Comparison of ENCODE assay signal across 10 cellular contexts in the genomic region with DNA sequence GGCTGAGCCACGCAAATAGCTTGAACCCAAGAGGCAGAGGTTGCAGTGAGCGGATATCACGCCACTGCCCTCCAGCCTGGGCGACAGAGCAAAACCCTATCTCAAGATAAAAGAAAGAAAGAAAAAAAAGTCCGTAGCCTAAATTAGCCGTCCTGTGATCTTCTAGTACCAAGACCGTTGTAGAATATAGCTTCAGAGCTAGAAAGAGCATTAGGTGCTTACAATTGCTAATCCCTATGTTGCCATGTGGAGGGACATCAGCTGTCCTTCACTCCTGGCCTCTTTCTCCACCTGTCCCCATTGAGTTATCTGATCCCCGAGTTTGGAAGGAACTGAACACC. TPM values are rescaled to one million over a fixed set of nuclear protein-coding genes. Genes with fewer than 3 reads are reported as not detected.
A peak's percentile ranks its signal among the peaks of the same experiment; 100 is the strongest.
DNase-seq lines count a peak whose midpoint lies in the region; ATAC-seq, FAIRE-seq and TF ChIP-seq lines count a peak whose summit lies in the region.
"Had no signal": no experiment of that assay in that cellular context is flagged by ENCODE, and none has a peak within 500 bp of the region (broad histone marks: within the 10 kb centered on the region; RNA-seq: fewer than 3 reads in every experiment).

No MANE protein-coding gene starts in this region.

- intact Hi-C loops in endothelial cell of umbilical vein (cut with micrococcal nuclease), result no loop called here
- intact Hi-C loops in transverse colon (cut with DNase I; ENCODE audit: low total_unique reads), result no loop called here

- POLR2A ChIA-PET in endothelial cell of umbilical vein (lab: Charles Lee), result no interaction called here

- BruUV-seq in endothelial cell of umbilical vein (replicated peaks; lab: Mats Ljungman, UMichigan), result no TSS peak

- peak overlapping the region; percentile 26 for H3K4me3 Mint-ChIP-seq in activated naive CD4-positive, alpha-beta T cell treated with anti-CD3 and anti-CD28 coated beads, Interleukin-2, amount 50 U/mL, for 24 hours

- H3K9me1 ChIP-seq in endothelial cell of umbilical vein (replicated peaks; ENCODE audit: control insufficient read depth, extremely low read depth, insufficient read depth, low read length), result no peaks in the 10 kb centered on the region

- H3K79me2 ChIP-seq in endothelial cell of umbilical vein (ENCODE audit: control insufficient read depth, insufficient read depth, low read length), result peaks cover 13% of the 10 kb centered on the region

- H4K20me1 ChIP-seq in endothelial cell of umbilical vein (replicated peaks; ENCODE audit: control insufficient read depth, extremely low read depth, insufficient read depth, low read length), result no peaks in the 10 kb centered on the region

- CTCF ChIA-PET in endothelial cell of umbilical vein (lab: Charles Lee), result interaction anchor here (1.2 to 4.7 kb wide), 6 partner anchors 10 to 167 kb away, joined by 3 to 27 read pairs (median 9); a partner anchor contains a TSS

- H3K4me2 ChIP-seq in endothelial cell of umbilical vein (ENCODE audit: insufficient read depth, low read length), result peak overlapping the region; percentile 5

- H3K27me3 ChIP-seq in endothelial cell of umbilical vein (ENCODE audit: control insufficient read depth in 2 of 2, insufficient read depth in 2 of 2, low read length in 2 of 2) (no peaks in the 10 kb centered on the region), transverse colon (no peaks in the 10 kb centered on the region)
- H3K27me3 ChIP-seq: adrenal gland had no signal

- no peaks in the 10 kb centered on the region for H3K36me3 Mint-ChIP-seq in activated naive CD4-positive, alpha-beta T cell treated with anti-CD3 and anti-CD28 coated beads, Interleukin-2, amount 50 U/mL, for 24 hours
- H3K36me3 Mint-ChIP-seq in activated naive CD4-positive, alpha-beta T cell treated with anti-CD3 and anti-CD28 coated beads, Interleukin-2, amount 50 U/mL, for 72 hours, result peaks cover 12 to 22% of the 10 kb centered on the region in 2 donors

- in situ Hi-C loops in transverse colon (cut with MboI; ENCODE audit: low pct_ligation_motif_present in 1 of 4, low pct_unique_long_range_greater_than_20kb in 1 of 4, low sequenced_read_pairs in 3 of 4), result no loop called here

- peaks cover 10% of the 10 kb centered on the region for H3K4me1 Mint-ChIP-seq in activated naive CD4-positive, alpha-beta T cell treated with anti-CD3 and anti-CD28 coated beads, Interleukin-2, amount 50 U/mL, for 24 hours

- no peak for DNase-seq in activated naive CD4-positive, alpha-beta T cell treated with anti-CD3 and anti-CD28 coated beads, Interleukin-2, amount 50 U/mL, for 72 hours (ENCODE audit: low spot score in 2 of 2)
- DNase-seq in OCI-M1 (lab: John Stamatoyannopoulos, UW) (peak; percentile 24), endothelial cell of umbilical vein (ENCODE audit: low read depth, low spot score) (no peak), transverse colon (no peak), globus pallidus (ENCODE audit: low spot score) (no peak)
- DNase-seq in stimulated activated naive CD4-positive, alpha-beta T cell treated with Interleukin-2 at 50 U/mL for 16 hours (lab: John Stamatoyannopoulos, UW), result no peak
- DNase-seq in activated CD4-positive, CD25-positive, alpha-beta regulatory T cell treated with anti-CD3 and anti-CD28 coated beads, Interleukin-2, amount 50 U/mL, for 72 hours, result no peak
- DNase-seq: DMS 273 treated with DMSO at 0.1 percent for 48 hours had no signal

- H3K36me3 ChIP-seq in endothelial cell of umbilical vein (ENCODE audit: control insufficient read depth in 2 of 2, extremely low read depth in 1 of 2, insufficient read depth in 2 of 2, low read length in 2 of 2) (no peaks in the 10 kb centered on the region), transverse colon (no peaks in the 10 kb centered on the region)
- H3K36me3 ChIP-seq: adrenal gland had no signal

- 50 to 51% methylated on average over 2 to 8 of the region's 8 CpGs for WGBS in transverse colon (ENCODE audit: low coverage in 1 of 2), 2 donors

- dilution Hi-C loops in endothelial cell of umbilical vein (cut with MboI; ENCODE audit: extremely low pct_ligation_motif_present, low sequenced_read_pairs), result no loop called here

- H3K4me1 ChIP-seq in endothelial cell of umbilical vein (ENCODE audit: control insufficient read depth, extremely low read depth, insufficient read depth, low read length) (peaks cover 8% of the 10 kb centered on the region), transverse colon (peaks cover 0 to 20% (median 5%) of the 10 kb centered on the region in 4 donors)
- H3K4me1 ChIP-seq: adrenal gland had no signal

- FAIRE-seq in endothelial cell of umbilical vein (lab: Jason Lieb, UNC), result no peak

- no peak for TF ChIP-seq POLR2A in endothelial cell of umbilical vein (IDR thresholded peaks at IDR 0.05; ENCODE audit: low read depth, low read length)
- TF ChIP-seq POLR2A in transverse colon (IDR thresholded peaks at IDR 0.05), result no peak

- H3K27ac ChIP-seq in endothelial cell of umbilical vein (ENCODE audit: insufficient read depth, low read depth, low read length), result no peak overlapping the region
- H3K27ac ChIP-seq in transverse colon, result peak overlapping the region in 3 of 4 donors; percentile 71 to 79 (median 76)
- H3K27ac ChIP-seq: adrenal gland had no signal

- no peaks in the 10 kb centered on the region for H3K9me3 Mint-ChIP-seq in activated naive CD4-positive, alpha-beta T cell treated with anti-CD3 and anti-CD28 coated beads, Interleukin-2, amount 50 U/mL, for 24 hours
- H3K9me3 Mint-ChIP-seq in activated naive CD4-positive, alpha-beta T cell treated with anti-CD3 and anti-CD28 coated beads, Interleukin-2, amount 50 U/mL, for 72 hours, result no peaks in the 10 kb centered on the region

- H3K4me3 ChIP-seq in endothelial cell of umbilical vein (replicated peaks in 1 of 3; ENCODE audit: insufficient read depth in 1 of 3, low read depth in 1 of 3, low read length in 3 of 3), result no peak overlapping the region
- peak overlapping the region in 3 of 4 donors; percentile 70 to 77 (median 71) for H3K4me3 ChIP-seq in transverse colon

- ATAC-seq in activated naive CD4-positive, alpha-beta T cell treated with anti-CD3 and anti-CD28 coated beads, Interleukin-2, amount 50 U/mL, for 72 hours, result no peak

- H2AFZ ChIP-seq in endothelial cell of umbilical vein (ENCODE audit: low read depth, low read length), result no peak overlapping the region

- no peak overlapping the region for H3K9ac ChIP-seq in endothelial cell of umbilical vein (replicated peaks; ENCODE audit: extremely low read depth, insufficient read depth, low read length)

- no peaks in the 10 kb centered on the region for H3K27me3 Mint-ChIP-seq in activated naive CD4-positive, alpha-beta T cell treated with anti-CD3 and anti-CD28 coated beads, Interleukin-2, amount 50 U/mL, for 24 hours

- no peak for TF ChIP-seq EP300 in transverse colon (IDR thresholded peaks at IDR 0.05; ENCODE audit: low read depth)

- H3K9me3 ChIP-seq in endothelial cell of umbilical vein (replicated peaks; ENCODE audit: control insufficient read depth, insufficient read depth, low read length) (no peaks in the 10 kb centered on the region), transverse colon (no peaks in the 10 kb centered on the region)
- H3K9me3 ChIP-seq: adrenal gland had no signal

- no peak overlapping the region for H3K27ac Mint-ChIP-seq in activated naive CD4-positive, alpha-beta T cell treated with anti-CD3 and anti-CD28 coated beads, Interleukin-2, amount 50 U/mL, for 24 hours
- H3K27ac Mint-ChIP-seq in activated naive CD4-positive, alpha-beta T cell treated with anti-CD3 and anti-CD28 coated beads, Interleukin-2, amount 50 U/mL, for 72 hours, result peak overlapping the region in 1 of 2 donors; percentile 98

- TF ChIP-seq CTCF in endothelial cell of umbilical vein (IDR thresholded peaks at IDR 0.05; ENCODE audit: extremely low read depth in 1 of 2, insufficient read depth in 1 of 2, low read depth in 1 of 2, low read length in 2 of 2), result no peak
- TF ChIP-seq CTCF in transverse colon (IDR thresholded peaks at IDR 0.05), result no peak

TF ChIP-seq in endothelial cell of umbilical vein, 7 proteins besides CTCF, POLR2A, EP300 and RAD21 (continues in another document):
- TF ChIP-seq EZH2 (IDR thresholded peaks at IDR 0.05; ENCODE audit: borderline replicate concordance, low read depth, low read length, severe bottlenecking), result no peak
- TF ChIP-seq MYC (IDR thresholded peaks at IDR 0.05; ENCODE audit: low read depth, low read length), result no peak
- TF ChIP-seq, protein P1, sequence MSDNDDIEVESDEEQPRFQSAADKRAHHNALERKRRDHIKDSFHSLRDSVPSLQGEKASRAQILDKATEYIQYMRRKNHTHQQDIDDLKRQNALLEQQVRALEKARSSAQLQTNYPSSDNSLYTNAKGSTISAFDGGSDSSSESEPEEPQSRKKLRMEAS (IDR thresholded peaks at IDR 0.05; ENCODE audit: insufficient read depth, insufficient read length), result no peak
- no peak for TF ChIP-seq FOS (IDR thresholded peaks at IDR 0.05; ENCODE audit: borderline replicate concordance, insufficient read depth, low read length)
- no peak for TF ChIP-seq GATA2 (IDR thresholded peaks at IDR 0.05; ENCODE audit: insufficient read depth, insufficient read length, low read depth, low read length)

RNA-seq across cellular contexts. Expression of a gene that starts 1.2 kb away (rescaled TPM):
- 100 to 1,000 TPM in 1 of 2 donors, 10 to 100 TPM in 1; 62.1 to 106 TPM for total RNA-seq in activated naive CD4-positive, alpha-beta T cell treated with anti-CD3 and anti-CD28 coated beads, Interleukin-2, amount 50 U/mL, for 72 hours
- total RNA-seq in endothelial cell of umbilical vein (52.0 and 53.2 TPM in 2 replicates), transverse colon (1 to 10 TPM in 2 of 4 donors, not detected in 2; 3.0 to 4.0 TPM)
- 36.6 and 37.0 TPM in 2 replicates for polyA plus RNA-seq in endothelial cell of umbilical vein
- 58.9 and 70.7 TPM in 2 replicates for polyA plus RNA-seq in endothelial cell of umbilical vein (2011; cell fraction: cytosol; rRNA removed)
- polyA plus RNA-seq in endothelial cell of umbilical vein (2011; cell fraction: nucleus; rRNA removed), result 19.4 and 24.3 TPM in 2 replicates
- 24.0 and 56.6 TPM in 2 replicates for polyA plus RNA-seq in endothelial cell of umbilical vein (2012)
- 12.5 and 14.9 TPM in 2 replicates for polyA minus RNA-seq in endothelial cell of umbilical vein
- 20.1 TPM for polyA minus RNA-seq in endothelial cell of umbilical vein (2011; cell fraction: cytosol; rRNA and poly(A)+ RNA removed)
- 5.3 and 7.8 TPM in 2 replicates for polyA minus RNA-seq in endothelial cell of umbilical vein (2011; cell fraction: nucleus; rRNA and poly(A)+ RNA removed)

RNA-seq across cellular contexts. Expression of a gene that starts 43.2 kb away (rescaled TPM):
- total RNA-seq in activated naive CD4-positive, alpha-beta T cell treated with anti-CD3 and anti-CD28 coated beads, Interleukin-2, amount 50 U/mL, for 72 hours, result 10 to 100 TPM; 73.5 to 79.1 TPM
- total RNA-seq in endothelial cell of umbilical vein, result 125 and 137 TPM in 2 replicates
- 287 and 328 TPM in 2 replicates for polyA plus RNA-seq in endothelial cell of umbilical vein
- 214 and 274 TPM in 2 replicates for polyA plus RNA-seq in endothelial cell of umbilical vein (2011; cell fraction: cytosol; rRNA removed)
- 46.1 and 71.3 TPM in 2 replicates for polyA plus RNA-seq in endothelial cell of umbilical vein (2011; cell fraction: nucleus; rRNA removed)
- polyA plus RNA-seq in endothelial cell of umbilical vein (2012), result 130 and 150 TPM in 2 replicates
- polyA minus RNA-seq in endothelial cell of umbilical vein, result 271 and 327 TPM in 2 replicates
- 114 TPM for polyA minus RNA-seq in endothelial cell of umbilical vein (2011; cell fraction: cytosol; rRNA and poly(A)+ RNA removed)
- 28.3 and 35.3 TPM in 2 replicates for polyA minus RNA-seq in endothelial cell of umbilical vein (2011; cell fraction: nucleus; rRNA and poly(A)+ RNA removed)
- 100 to 1,000 TPM in 3 of 4 donors, 10 to 100 TPM in 1; 40.8 to 184 (median 152) TPM for total RNA-seq in transverse colon

Comparison
In these comparisons a context has a peak if more than half of its experiments do, and no peak if none do; other contexts are left out.
1. H3K4me3 ChIP-seq: peak in transverse colon (3 of 4); none in endothelial cell of umbilical vein (0 of 3).
2. RNA of a gene that starts 1.2 kb away (total RNA-seq): 62.1 to 106 TPM in activated naive CD4-positive, alpha-beta T cell treated with anti-CD3 and anti-CD28 coated beads, Interleukin-2, amount 50 U/mL, for 72 hours and 52.0 to 53.2 TPM in endothelial cell of umbilical vein; 3.0 to 4.0 TPM in transverse colon; every median in the first group is over 10 times any median in the second.